ENCODE assay signal across 12 cellular contexts in the genomic region with DNA sequence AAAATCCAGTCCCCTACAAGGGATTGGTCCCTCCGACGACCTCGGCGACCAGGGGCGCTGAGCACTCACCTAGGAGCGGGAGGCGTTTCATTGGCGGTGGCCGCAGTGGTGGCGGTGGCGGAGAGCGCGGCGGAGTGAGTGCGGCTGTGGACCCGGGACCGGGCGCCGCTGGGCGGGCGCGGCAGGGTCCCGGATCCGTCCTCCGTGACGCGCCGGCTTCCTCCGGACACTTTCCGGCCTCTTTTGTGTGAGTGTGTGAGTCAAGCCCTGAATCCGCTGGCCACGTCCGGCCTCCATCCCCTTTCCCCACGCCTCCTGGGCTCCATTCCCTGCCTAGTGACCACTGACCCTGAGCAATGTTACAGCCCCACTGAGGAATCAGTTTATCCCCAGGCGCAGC. TPM values are rescaled to one million over a fixed set of nuclear protein-coding genes. Genes with fewer than 3 reads are reported as not detected.
DNase-seq lines count a peak whose midpoint lies in the region; ATAC-seq and TF ChIP-seq lines count a peak whose summit lies in the region.
"Had no signal": no experiment of that assay in that cellular context is flagged by ENCODE, and none has a peak within 500 bp of the region (broad histone marks: within the 10 kb centered on the region; RNA-seq: fewer than 3 reads in every experiment).

Gene ADGRL4 (minus strand): TSS at position 167 of the 400 bp plus-strand sequence. CDS start 76 bp downstream, at position 91.

- DNase-seq in HFF-Myc (ENCODE audit: extremely low read depth, low read depth) (no peak), epithelial cell of proximal tubule (ENCODE audit: low read depth) (no peak), left kidney (ENCODE audit: low read depth, low spot score) (peak; percentile 51), smooth muscle cell of the brain vasculature (ENCODE audit: low read depth, low spot score) (peak; percentile 15)
- no peak for DNase-seq in activated naive CD4-positive, alpha-beta T cell treated with anti-CD3 and anti-CD28 coated beads, Interleukin-2, amount 50 U/mL, for 72 hours (ENCODE audit: low spot score in 2 of 2)
- DNase-seq in activated CD8-positive, alpha-beta memory T cell treated with anti-CD3 and anti-CD28 coated beads for 24 hours = no peak
- DNase-seq: activated T-cell treated with anti-CD3 and anti-CD28 coated beads, Interleukin-2, amount 50 U/mL, for 48 hours; DMS79; natural killer cell; SIG-M5 had no signal

- no peak for ATAC-seq in activated naive CD4-positive, alpha-beta T cell treated with anti-CD3 and anti-CD28 coated beads, Interleukin-2, amount 50 U/mL, for 72 hours
- ATAC-seq in GM19023 (IDR thresholded peaks at IDR 0.05; ENCODE audit: unreplicated experiment) = no peak
- no peak for ATAC-seq in GM21825 (IDR thresholded peaks at IDR 0.05; ENCODE audit: unreplicated experiment)
- ATAC-seq: natural killer cell had no signal

- TF ChIP-seq CTCF in HFF-Myc (IDR thresholded peaks at IDR 0.05; ENCODE audit: low read depth, low read length, missing control alignments) = no peak
- no peak for TF ChIP-seq CTCF in epithelial cell of proximal tubule (conservative IDR thresholded peaks at IDR 0.05; ENCODE audit: low read depth, low read length)

- H3K4me3 ChIP-seq in HFF-Myc (replicated peaks; ENCODE audit: low read depth, low read length) = peak within 1 kb of the TSS; percentile 21
- H3K4me3 ChIP-seq in epithelial cell of proximal tubule (ENCODE audit: low read depth, low read length) = peak within 1 kb of the TSS; percentile 63

- H3K36me3 Mint-ChIP-seq in activated naive CD4-positive, alpha-beta T cell treated with anti-CD3 and anti-CD28 coated beads, Interleukin-2, amount 50 U/mL, for 72 hours = no peaks in the 10 kb centered on the region
- H3K36me3 Mint-ChIP-seq: natural killer cell had no signal

- H3K27ac Mint-ChIP-seq in activated naive CD4-positive, alpha-beta T cell treated with anti-CD3 and anti-CD28 coated beads, Interleukin-2, amount 50 U/mL, for 72 hours = no peak within 1 kb of the TSS
- H3K27ac Mint-ChIP-seq: natural killer cell had no signal

- H3K9me3 Mint-ChIP-seq in activated naive CD4-positive, alpha-beta T cell treated with anti-CD3 and anti-CD28 coated beads, Interleukin-2, amount 50 U/mL, for 72 hours = peaks cover 6 to 13% of the 10 kb centered on the region in 2 donors

RNA-seq across cellular contexts. Expression of gene ADGRL4, which starts in this region (rescaled TPM):
- total RNA-seq in epithelial cell of proximal tubule = 9.0 and 14.6 TPM in 2 replicates
- not detected for total RNA-seq in activated naive CD4-positive, alpha-beta T cell treated with anti-CD3 and anti-CD28 coated beads, Interleukin-2, amount 50 U/mL, for 72 hours
- total RNA-seq: natural killer cell had no signal

Comparison
In these comparisons a context has a peak if more than half of its experiments do, and no peak if none do; other contexts are left out.
1. RNA of gene ADGRL4 (total RNA-seq): 9.0 to 14.6 TPM in epithelial cell of proximal tubule; not detected in activated naive CD4-positive, alpha-beta T cell treated with anti-CD3 and anti-CD28 coated beads, Interleukin-2, amount 50 U/mL, for 72 hours; every median in the first group is over 10 times any median in the second.
2. DNase-seq: peak in left kidney (single experiment) and smooth muscle cell of the brain vasculature (single experiment); none in HFF-Myc (single experiment), epithelial cell of proximal tubule (single experiment), activated naive CD4-positive, alpha-beta T cell treated with anti-CD3 and anti-CD28 coated beads, Interleukin-2, amount 50 U/mL, for 72 hours (0 of 2) and activated CD8-positive, alpha-beta memory T cell treated with anti-CD3 and anti-CD28 coated beads for 24 hours (single experiment).